1 cellular context compared by ENCODE assay signal in genomic region chr1:29240400-29240837, GRCh38.
TF ChIP-seq lines count a peak whose summit lies in the region.

No MANE protein-coding gene starts in this region.

TF ChIP-seq in H1, 55 proteins besides CTCF, POLR2A, EP300 and RAD21:
- TF ChIP-seq SP2 (IDR thresholded peaks at IDR 0.05; ENCODE audit: low read length) (no peak), TEAD4 (IDR thresholded peaks at IDR 0.05; ENCODE audit: low read depth, low read length) (peak; percentile 91), NANOG (IDR thresholded peaks at IDR 0.05; ENCODE audit: insufficient read depth, low read depth, low read length, poor library complexity, severe bottlenecking) (no peak), TAF1 (IDR thresholded peaks at IDR 0.05; ENCODE audit: low read depth, low read length) (no peak), TCF12 (IDR thresholded peaks at IDR 0.05; ENCODE audit: low read depth, low read length) (0 out of 2 replicates have a peak, but pooled peaks have one; percentile 14), SP1 (IDR thresholded peaks at IDR 0.05; ENCODE audit: low read depth, low read length) (peak; percentile 78), CHD2 (IDR thresholded peaks at IDR 0.05; ENCODE audit: low read length) (0 out of 2 replicates have a peak, but pooled peaks have one; percentile 30), ASH2L (IDR thresholded peaks at IDR 0.05; ENCODE audit: low read length) (peak; percentile 53), CREB1 (IDR thresholded peaks at IDR 0.05) (0 out of 2 replicates have a peak, but pooled peaks have one; percentile 34), SP4 (IDR thresholded peaks at IDR 0.05; ENCODE audit: low read length) (0 out of 2 replicates have a peak, but pooled peaks have one; percentile 43), E2F6 (IDR thresholded peaks at IDR 0.05) (peak; percentile 54; the same call in 1 of the 2 replicates), YY1 (IDR thresholded peaks at IDR 0.05; ENCODE audit: low read depth, low read length) (0 out of 2 replicates have a peak, but pooled peaks have one; percentile 7)
